In genomic region chr2:138630164-138630563, GRCh38 we compare ENCODE assay signal across 24 cellular contexts.
DNase-seq lines count a peak whose midpoint lies in the region; ATAC-seq and TF ChIP-seq lines count a peak whose summit lies in the region.
"Had no signal": no experiment of that assay in that cellular context is flagged by ENCODE, and none has a peak within 500 bp of the region (broad histone marks: within the 10 kb centered on the region; RNA-seq: fewer than 3 reads in every experiment).

No MANE protein-coding gene starts in this region.

- H3K9me3 ChIP-seq in esophagus muscularis mucosa, result peaks cover 0 to 7% (median 2%) of the 10 kb centered on the region in 4 donors
- H3K9me3 ChIP-seq: BLaER1, neutrophil, upper lobe of right lung had no signal

- DNase-seq in COR-L47 (lab: John Stamatoyannopoulos, UW) (peak; percentile 38), NCI-H1105 treated with DMSO at 0.1 percent for 48 hours (lab: John Stamatoyannopoulos, UW) (peak; percentile 63), NCI-H82 treated with DMSO at 0.1 percent for 48 hours (lab: John Stamatoyannopoulos, UW; ENCODE audit: unreplicated experiment) (peak; percentile 90), esophagus muscularis mucosa (ENCODE audit: extremely low spot score) (peak; percentile 85), NCI-H510A treated with DMSO at 0.1 percent for 48 hours (lab: John Stamatoyannopoulos, UW) (no peak), SIG-M5 (lab: John Stamatoyannopoulos, UW) (no peak)
- DNase-seq in activated CD8-positive, alpha-beta memory T cell treated with anti-CD3 and anti-CD28 coated beads, Interleukin-2, amount 50 U/mL, for 48 hours, result no peak
- DNase-seq: activated CD4-positive, alpha-beta T cell treated with anti-CD3 and anti-CD28 coated beads for 48 hours; activated CD8-positive, alpha-beta memory T cell treated with anti-CD3 and anti-CD28 coated beads for 24 hours; activated effector memory CD4-positive, alpha-beta T cell treated with Interleukin-2 at 50 U/mL for 16 hours; DMS79; GF-D8; HFFc6; left ventricle myocardium superior; NCI-H2029; NCI-H510A; right cardiac atrium; stimulated activated CD4-positive, alpha-beta T cell treated with anti-CD3 and anti-CD28 coated beads, Interleukin-1b, Interleukin-23, amount 100 ng/mL, for 48 hours; stimulated activated naive CD8-positive, alpha-beta T cell treated with anti-CD3 and anti-CD28 coated beads, Interleukin-15, Interleukin-2, amounts not matched to agents 100 U/mL and 50 U/mL, for 24 hours; upper lobe of right lung had no signal

- no peaks in the 10 kb centered on the region for H3K36me3 ChIP-seq in esophagus muscularis mucosa
- H3K36me3 ChIP-seq: BLaER1, neutrophil, upper lobe of right lung had no signal

- H3K27ac ChIP-seq in esophagus muscularis mucosa (replicated peaks in 1 of 4), result no peak overlapping the region
- H3K27ac ChIP-seq: BLaER1, neutrophil, upper lobe of right lung had no signal

- no peak for ATAC-seq in GM18502 (IDR thresholded peaks at IDR 0.05; ENCODE audit: poor library complexity, unreplicated experiment)
- ATAC-seq: GM23338; left ventricle myocardium superior; right cardiac atrium; stimulated activated naive CD8-positive, alpha-beta T cell treated with anti-CD3 and anti-CD28 coated beads, Interleukin-15, Interleukin-2, amounts not matched to agents 100 U/mL and 50 U/mL, for 24 hours; upper lobe of right lung had no signal

- H3K27me3 ChIP-seq in esophagus muscularis mucosa, result no peaks in the 10 kb centered on the region
- H3K27me3 ChIP-seq: BLaER1, neutrophil, upper lobe of right lung had no signal

- H3K4me3 ChIP-seq in esophagus muscularis mucosa, result no peak overlapping the region
- H3K4me3 ChIP-seq: BLaER1, GM23338, upper lobe of right lung had no signal

- TF ChIP-seq EP300 in esophagus muscularis mucosa (IDR thresholded peaks at IDR 0.05), result no peak

- H3K4me1 ChIP-seq in esophagus muscularis mucosa, result no peaks in the 10 kb centered on the region
- H3K4me1 ChIP-seq: BLaER1, upper lobe of right lung had no signal

- TF ChIP-seq POLR2A in esophagus muscularis mucosa (IDR thresholded peaks at IDR 0.05; ENCODE audit: low read depth), result no peak

- no peak for TF ChIP-seq CTCF in esophagus muscularis mucosa (IDR thresholded peaks at IDR 0.05)

- intact Hi-C loops in esophagus muscularis mucosa (cut with DNase I), result no loop called here

- 95% methylated on average over 2 of the region's 2 CpGs for WGBS in esophagus muscularis mucosa

Comparison
In these comparisons a context has a peak if more than half of its experiments do, and no peak if none do; other contexts are left out.
1. DNase-seq: peak in COR-L47 (single experiment), NCI-H1105 treated with DMSO at 0.1 percent for 48 hours (single experiment), NCI-H82 treated with DMSO at 0.1 percent for 48 hours (single experiment) and esophagus muscularis mucosa (single experiment); none in activated CD8-positive, alpha-beta memory T cell treated with anti-CD3 and anti-CD28 coated beads, Interleukin-2, amount 50 U/mL, for 48 hours (single experiment), NCI-H510A treated with DMSO at 0.1 percent for 48 hours (single experiment) and SIG-M5 (single experiment).